In the genomic region with DNA sequence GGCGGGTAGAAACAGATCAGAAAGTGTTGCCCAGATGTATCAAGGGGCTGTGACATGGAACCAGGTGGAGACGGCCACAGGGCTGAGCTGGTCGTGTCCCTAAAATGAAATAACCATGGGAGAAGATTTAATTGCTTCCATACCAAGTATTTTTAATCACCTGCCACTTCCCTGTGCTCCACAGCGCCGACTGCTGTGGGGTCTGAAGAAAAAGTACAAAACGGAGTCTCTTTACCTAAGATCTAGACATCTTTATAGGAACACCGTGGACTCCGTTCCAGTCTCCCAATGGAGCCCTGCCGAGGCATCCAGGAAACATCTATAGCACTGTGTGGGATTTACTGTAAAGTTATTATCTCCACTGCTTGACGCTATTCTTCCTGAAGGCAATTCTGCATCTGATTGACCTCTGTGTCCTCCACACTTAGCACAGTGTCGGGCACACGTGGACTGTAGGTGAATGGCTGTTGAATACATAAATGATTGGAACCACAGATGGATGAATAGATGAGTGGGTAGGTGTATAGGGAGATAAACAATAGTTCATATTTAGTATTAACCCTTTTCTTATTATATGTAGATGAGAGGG, we compare ENCODE assay signal across 1 cellular context.
TF ChIP-seq lines count a peak whose summit lies in the region.

No MANE protein-coding gene starts in this region.

TF ChIP-seq in HEK293, 187 proteins besides CTCF, POLR2A, EP300 and RAD21 (continued from another document):
- TF ChIP-seq ZFP3 (tag by site-specific recombination; IDR thresholded peaks at IDR 0.05; ENCODE audit: low read depth) (no peak), ZNF530 (tag by site-specific recombination; IDR thresholded peaks at IDR 0.05; ENCODE audit: low read depth) (no peak), ZNF654 (tag by site-specific recombination; IDR thresholded peaks at IDR 0.05; ENCODE audit: low read depth) (peak; percentile 20; the same call in 1 of the 2 replicates)
- TF ChIP-seq, protein P1, sequence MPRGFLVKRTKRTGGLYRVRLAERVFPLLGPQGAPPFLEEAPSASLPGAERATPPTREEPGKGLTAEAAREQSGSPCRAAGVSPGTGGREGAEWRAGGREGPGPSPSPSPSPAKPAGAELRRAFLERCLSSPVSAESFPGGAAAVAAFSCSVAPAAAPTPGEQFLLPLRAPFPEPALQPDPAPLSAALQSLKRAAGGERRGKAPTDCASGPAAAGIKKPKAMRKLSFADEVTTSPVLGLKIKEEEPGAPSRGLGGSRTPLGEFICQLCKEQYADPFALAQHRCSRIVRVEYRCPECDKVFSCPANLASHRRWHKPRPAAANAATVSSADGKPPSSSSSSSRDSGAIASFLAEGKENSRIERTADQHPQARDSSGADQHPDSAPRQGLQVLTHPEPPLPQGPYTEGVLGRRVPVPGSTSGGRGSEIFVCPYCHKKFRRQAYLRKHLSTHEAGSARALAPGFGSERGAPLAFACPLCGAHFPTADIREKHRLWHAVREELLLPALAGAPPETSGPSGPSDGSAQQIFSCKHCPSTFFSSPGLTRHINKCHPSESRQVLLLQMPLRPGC (tag by site-specific recombination; IDR thresholded peaks at IDR 0.05), result no peak
